ENCODE assay signal across 1 cellular context in the genomic region with DNA sequence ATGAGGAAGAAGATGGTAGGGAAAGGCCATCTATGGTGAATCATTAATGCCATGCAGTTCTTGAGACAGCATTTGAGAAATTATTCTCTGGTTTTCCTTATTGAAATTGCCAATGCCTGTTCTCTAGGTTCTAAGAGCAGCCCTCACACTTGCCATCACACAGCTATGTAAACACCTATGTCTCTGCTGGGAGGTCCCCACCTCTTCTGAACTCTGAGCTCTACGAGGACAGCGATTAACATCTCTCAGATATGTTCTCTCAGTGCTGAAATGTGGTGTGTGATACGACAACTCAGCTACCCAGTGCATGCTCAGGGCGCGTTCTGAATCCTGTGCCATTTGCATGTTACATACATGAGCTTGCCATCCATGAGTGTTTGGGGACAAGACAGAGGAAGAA.
TF ChIP-seq lines count a peak whose summit lies in the region.

No MANE protein-coding gene starts in this region.

TF ChIP-seq in HepG2, 621 proteins besides CTCF, POLR2A, EP300 and RAD21 (continued from another document):
- TF ChIP-seq, protein P1, sequence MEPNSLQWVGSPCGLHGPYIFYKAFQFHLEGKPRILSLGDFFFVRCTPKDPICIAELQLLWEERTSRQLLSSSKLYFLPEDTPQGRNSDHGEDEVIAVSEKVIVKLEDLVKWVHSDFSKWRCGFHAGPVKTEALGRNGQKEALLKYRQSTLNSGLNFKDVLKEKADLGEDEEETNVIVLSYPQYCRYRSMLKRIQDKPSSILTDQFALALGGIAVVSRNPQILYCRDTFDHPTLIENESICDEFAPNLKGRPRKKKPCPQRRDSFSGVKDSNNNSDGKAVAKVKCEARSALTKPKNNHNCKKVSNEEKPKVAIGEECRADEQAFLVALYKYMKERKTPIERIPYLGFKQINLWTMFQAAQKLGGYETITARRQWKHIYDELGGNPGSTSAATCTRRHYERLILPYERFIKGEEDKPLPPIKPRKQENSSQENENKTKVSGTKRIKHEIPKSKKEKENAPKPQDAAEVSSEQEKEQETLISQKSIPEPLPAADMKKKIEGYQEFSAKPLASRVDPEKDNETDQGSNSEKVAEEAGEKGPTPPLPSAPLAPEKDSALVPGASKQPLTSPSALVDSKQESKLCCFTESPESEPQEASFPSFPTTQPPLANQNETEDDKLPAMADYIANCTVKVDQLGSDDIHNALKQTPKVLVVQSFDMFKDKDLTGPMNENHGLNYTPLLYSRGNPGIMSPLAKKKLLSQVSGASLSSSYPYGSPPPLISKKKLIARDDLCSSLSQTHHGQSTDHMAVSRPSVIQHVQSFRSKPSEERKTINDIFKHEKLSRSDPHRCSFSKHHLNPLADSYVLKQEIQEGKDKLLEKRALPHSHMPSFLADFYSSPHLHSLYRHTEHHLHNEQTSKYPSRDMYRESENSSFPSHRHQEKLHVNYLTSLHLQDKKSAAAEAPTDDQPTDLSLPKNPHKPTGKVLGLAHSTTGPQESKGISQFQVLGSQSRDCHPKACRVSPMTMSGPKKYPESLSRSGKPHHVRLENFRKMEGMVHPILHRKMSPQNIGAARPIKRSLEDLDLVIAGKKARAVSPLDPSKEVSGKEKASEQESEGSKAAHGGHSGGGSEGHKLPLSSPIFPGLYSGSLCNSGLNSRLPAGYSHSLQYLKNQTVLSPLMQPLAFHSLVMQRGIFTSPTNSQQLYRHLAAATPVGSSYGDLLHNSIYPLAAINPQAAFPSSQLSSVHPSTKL (CRISPR knock-in tag; IDR thresholded peaks at IDR 0.05) = 0 out of 2 replicates have a peak, but pooled peaks have one; percentile 11
- TF ChIP-seq ZBTB3 (CRISPR knock-in tag; IDR thresholded peaks at IDR 0.05; ENCODE audit: borderline replicate concordance, low read depth) (no peak), FOXA1 (IDR thresholded peaks at IDR 0.05) (no peak), FOXA1 (CRISPR knock-in tag; IDR thresholded peaks at IDR 0.05) (peak; percentile 75), HNF4A (CRISPR knock-in tag; IDR thresholded peaks at IDR 0.05) (peak; percentile 64), FOXA3 (CRISPR knock-in tag; IDR thresholded peaks at IDR 0.05) (peak; percentile 76)
